In genomic region chr11:59142530-59143507, GRCh38 we compare ENCODE assay signal across 8 cellular contexts. TPM values are rescaled to one million over a fixed set of nuclear protein-coding genes. Genes with fewer than 3 reads are reported as not detected.
DNase-seq lines count a peak whose midpoint lies in the region; ATAC-seq and TF ChIP-seq lines count a peak whose summit lies in the region.

Gene FAM111A (plus strand): TSS chr11:59142856. CDS start chr11:59148873, 6,017 bp downstream.

- ATAC-seq in GM18907 (IDR thresholded peaks at IDR 0.05; ENCODE audit: unreplicated experiment) (peak; percentile 82), HG03159 (IDR thresholded peaks at IDR 0.05; ENCODE audit: unreplicated experiment) (peak; percentile 71), left lobe of liver (peak; percentile 93)

- DNase-seq in AG09319 (ENCODE audit: extremely low read depth, low read depth) = peak; percentile 72
- peak; percentile 94 for DNase-seq in NCI-H345 treated with DMSO at 0.1 percent for 48 hours (lab: John Stamatoyannopoulos, UW; ENCODE audit: unreplicated experiment)
- DNase-seq in activated CD4-positive, alpha-beta T cell treated with anti-CD3 and anti-CD28 coated beads, Interleukin-2, amount 50 U/mL, for 1 hour = peak; percentile 81
- DNase-seq in dermis blood vessel endothelial cell = peak; percentile 92
- DNase-seq in left lobe of liver (ENCODE audit: low spot score) = peak; percentile 91
- DNase-seq in stimulated activated CD4-positive, alpha-beta T cell treated with anti-CD3 and anti-CD28 coated beads, Interleukin-2, amount 100 ng/mL, for 24 hours = peak; percentile 78 to 85

- TF ChIP-seq CTCF in AG09319 (IDR thresholded peaks at IDR 0.05; ENCODE audit: low read depth, low read length) = peak; percentile 50

RNA-seq across cellular contexts. Expression of gene FAM111A, which starts in this region (rescaled TPM):
- total RNA-seq in dermis blood vessel endothelial cell (87.0 and 103 TPM in 2 replicates), left lobe of liver (9.3 TPM)

Comparison
In these comparisons a context has a peak if more than half of its experiments do, and no peak if none do; other contexts are left out.
1. Peak in every context shown above with its lines: DNase-seq and ATAC-seq.